1 cellular context compared by ENCODE assay signal in the genomic region with DNA sequence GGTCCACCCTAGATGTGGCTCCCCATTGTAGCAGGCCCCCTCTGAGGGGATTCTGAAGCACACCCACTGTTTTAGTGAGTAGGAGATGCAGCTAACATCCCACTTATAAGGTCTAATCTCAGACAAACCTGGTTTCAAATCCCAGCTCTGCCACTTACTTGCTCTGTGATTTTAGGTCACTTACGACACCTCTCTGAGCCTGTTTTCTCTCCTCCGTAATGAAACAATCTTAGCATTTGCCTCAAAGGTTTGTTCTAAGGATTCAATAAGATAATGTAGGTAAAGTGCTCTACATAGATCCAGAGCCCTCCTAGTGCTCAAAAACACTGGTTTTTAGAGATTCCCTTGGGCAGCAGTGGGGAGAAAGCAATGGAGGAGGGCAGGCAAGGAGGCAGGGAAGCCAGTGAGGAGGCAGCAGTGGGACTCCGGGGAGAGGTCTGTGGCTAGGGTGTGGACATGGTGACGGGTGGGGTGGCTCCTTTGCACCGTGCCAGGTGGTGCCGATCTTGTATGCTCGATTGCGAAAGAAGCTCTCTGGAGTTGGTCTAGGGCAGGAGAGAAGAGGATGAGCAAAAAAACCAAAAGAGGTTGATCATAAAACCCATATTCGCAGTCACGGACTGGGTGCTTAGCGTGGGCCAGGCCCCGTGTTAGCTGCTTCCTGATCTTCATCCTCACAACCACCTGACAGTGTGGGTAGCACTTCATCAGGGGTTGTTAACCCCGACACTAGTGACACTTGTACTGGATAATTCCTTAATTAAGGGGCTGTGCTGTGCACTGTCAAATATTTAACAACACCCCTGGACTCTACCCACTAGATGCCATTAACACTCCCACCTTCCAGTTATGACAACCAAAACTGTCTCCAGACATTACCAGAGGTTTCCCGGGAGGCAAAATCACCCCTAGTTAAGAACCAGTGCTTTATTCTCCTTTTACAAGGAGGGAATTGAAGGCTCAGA.
A peak's percentile ranks its signal among the peaks of the same experiment; 100 is the strongest.
TF ChIP-seq lines count a peak whose summit lies in the region.

No MANE protein-coding gene starts in this region.

TF ChIP-seq in HepG2, 621 proteins besides CTCF, POLR2A, EP300 and RAD21 (continued from another document and continues in another):
- TF ChIP-seq MLXIP (CRISPR knock-in tag; IDR thresholded peaks at IDR 0.05; ENCODE audit: borderline replicate concordance), result no peak
- no peak for TF ChIP-seq HNRNPLL (IDR thresholded peaks at IDR 0.05; ENCODE audit: low read depth, low read length, poor library complexity, severe bottlenecking)
- TF ChIP-seq ZNF841 (CRISPR knock-in tag; IDR thresholded peaks at IDR 0.05; ENCODE audit: borderline replicate concordance), result no peak
- TF ChIP-seq MEIS2 (CRISPR knock-in tag; IDR thresholded peaks at IDR 0.05), result peak; percentile 52; the same call in 1 of the 2 replicates
- no peak for TF ChIP-seq ZNF235 (CRISPR knock-in tag; IDR thresholded peaks at IDR 0.05; ENCODE audit: borderline replicate concordance)
- TF ChIP-seq ZNF207 (IDR thresholded peaks at IDR 0.05; ENCODE audit: borderline replicate concordance), result no peak
- no peak for TF ChIP-seq ZNF468 (CRISPR knock-in tag; IDR thresholded peaks at IDR 0.05)
- no peak for TF ChIP-seq ZNF598 (CRISPR knock-in tag; IDR thresholded peaks at IDR 0.05; ENCODE audit: borderline replicate concordance)
- no peak; the same call in 1 of the 2 replicates for TF ChIP-seq ZNF761 (CRISPR knock-in tag; conservative IDR thresholded peaks at IDR 0.05)
- no peak for TF ChIP-seq PAXIP1 (CRISPR knock-in tag; conservative IDR thresholded peaks at IDR 0.05)
- no peak for TF ChIP-seq ZNF136 (CRISPR knock-in tag; IDR thresholded peaks at IDR 0.05; ENCODE audit: low read depth)
- TF ChIP-seq ZNF263 (CRISPR knock-in tag; IDR thresholded peaks at IDR 0.05), result no peak
- TF ChIP-seq TAF15 (IDR thresholded peaks at IDR 0.05; ENCODE audit: low read depth, low read length, poor library complexity, severe bottlenecking), result no peak
- TF ChIP-seq GTF3A (CRISPR knock-in tag; conservative IDR thresholded peaks at IDR 0.05), result no peak
- no peak for TF ChIP-seq ZBTB20 (CRISPR knock-in tag; IDR thresholded peaks at IDR 0.05; ENCODE audit: borderline replicate concordance, low read depth)
- TF ChIP-seq, protein P1, sequence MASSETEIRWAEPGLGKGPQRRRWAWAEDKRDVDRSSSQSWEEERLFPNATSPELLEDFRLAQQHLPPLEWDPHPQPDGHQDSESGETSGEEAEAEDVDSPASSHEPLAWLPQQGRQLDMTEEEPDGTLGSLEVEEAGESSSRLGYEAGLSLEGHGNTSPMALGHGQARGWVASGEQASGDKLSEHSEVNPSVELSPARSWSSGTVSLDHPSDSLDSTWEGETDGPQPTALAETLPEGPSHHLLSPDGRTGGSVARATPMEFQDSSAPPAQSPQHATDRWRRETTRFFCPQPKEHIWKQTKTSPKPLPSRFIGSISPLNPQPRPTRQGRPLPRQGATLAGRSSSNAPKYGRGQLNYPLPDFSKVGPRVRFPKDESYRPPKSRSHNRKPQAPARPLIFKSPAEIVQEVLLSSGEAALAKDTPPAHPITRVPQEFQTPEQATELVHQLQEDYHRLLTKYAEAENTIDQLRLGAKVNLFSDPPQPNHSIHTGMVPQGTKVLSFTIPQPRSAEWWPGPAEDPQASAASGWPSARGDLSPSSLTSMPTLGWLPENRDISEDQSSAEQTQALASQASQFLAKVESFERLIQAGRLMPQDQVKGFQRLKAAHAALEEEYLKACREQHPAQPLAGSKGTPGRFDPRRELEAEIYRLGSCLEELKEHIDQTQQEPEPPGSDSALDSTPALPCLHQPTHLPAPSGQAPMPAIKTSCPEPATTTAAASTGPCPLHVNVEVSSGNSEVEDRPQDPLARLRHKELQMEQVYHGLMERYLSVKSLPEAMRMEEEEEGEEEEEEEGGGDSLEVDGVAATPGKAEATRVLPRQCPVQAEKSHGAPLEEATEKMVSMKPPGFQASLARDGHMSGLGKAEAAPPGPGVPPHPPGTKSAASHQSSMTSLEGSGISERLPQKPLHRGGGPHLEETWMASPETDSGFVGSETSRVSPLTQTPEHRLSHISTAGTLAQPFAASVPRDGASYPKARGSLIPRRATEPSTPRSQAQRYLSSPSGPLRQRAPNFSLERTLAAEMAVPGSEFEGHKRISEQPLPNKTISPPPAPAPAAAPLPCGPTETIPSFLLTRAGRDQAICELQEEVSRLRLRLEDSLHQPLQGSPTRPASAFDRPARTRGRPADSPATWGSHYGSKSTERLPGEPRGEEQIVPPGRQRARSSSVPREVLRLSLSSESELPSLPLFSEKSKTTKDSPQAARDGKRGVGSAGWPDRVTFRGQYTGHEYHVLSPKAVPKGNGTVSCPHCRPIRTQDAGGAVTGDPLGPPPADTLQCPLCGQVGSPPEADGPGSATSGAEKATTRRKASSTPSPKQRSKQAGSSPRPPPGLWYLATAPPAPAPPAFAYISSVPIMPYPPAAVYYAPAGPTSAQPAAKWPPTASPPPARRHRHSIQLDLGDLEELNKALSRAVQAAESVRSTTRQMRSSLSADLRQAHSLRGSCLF (CRISPR knock-in tag; IDR thresholded peaks at IDR 0.05; ENCODE audit: borderline replicate concordance), result no peak
- TF ChIP-seq THAP11 (CRISPR knock-in tag; IDR thresholded peaks at IDR 0.05), result no peak
- no peak for TF ChIP-seq JUND (CRISPR knock-in tag; IDR thresholded peaks at IDR 0.05)
- TF ChIP-seq KDM3A (CRISPR knock-in tag; IDR thresholded peaks at IDR 0.05; ENCODE audit: low read depth), result no peak; the same call in 1 of the 2 replicates
- no peak for TF ChIP-seq ZNF564 (CRISPR knock-in tag; IDR thresholded peaks at IDR 0.05)
- no peak for TF ChIP-seq FOXK1 (CRISPR knock-in tag; IDR thresholded peaks at IDR 0.05; ENCODE audit: borderline replicate concordance, low read depth)
- TF ChIP-seq POLR2AphosphoS5 (IDR thresholded peaks at IDR 0.05; ENCODE audit: low read depth, low read length), result no peak
- no peak for TF ChIP-seq ZBTB39 (CRISPR knock-in tag; IDR thresholded peaks at IDR 0.05)
- no peak; the same call in 1 of the 2 replicates for TF ChIP-seq ZNF737 (CRISPR knock-in tag; IDR thresholded peaks at IDR 0.05; ENCODE audit: borderline replicate concordance)
- no peak for TF ChIP-seq ZSCAN5A (CRISPR knock-in tag; IDR thresholded peaks at IDR 0.05; ENCODE audit: borderline replicate concordance)
- TF ChIP-seq MYC (CRISPR knock-in tag; IDR thresholded peaks at IDR 0.05; ENCODE audit: borderline replicate concordance), result no peak
- no peak for TF ChIP-seq PCBP1 (IDR thresholded peaks at IDR 0.05; ENCODE audit: borderline replicate concordance, low read depth, low read length)
- no peak for TF ChIP-seq REST (IDR thresholded peaks at IDR 0.05; ENCODE audit: borderline replicate concordance in 1 of 2, low read depth in 1 of 2, low read length in 2 of 2)
- TF ChIP-seq ARHGAP35 (CRISPR knock-in tag; IDR thresholded peaks at IDR 0.05; ENCODE audit: borderline replicate concordance), result no peak
- TF ChIP-seq PHF20 (CRISPR knock-in tag; IDR thresholded peaks at IDR 0.05), result peak; percentile 46; the same call in 1 of the 2 replicates
- TF ChIP-seq, protein P2, sequence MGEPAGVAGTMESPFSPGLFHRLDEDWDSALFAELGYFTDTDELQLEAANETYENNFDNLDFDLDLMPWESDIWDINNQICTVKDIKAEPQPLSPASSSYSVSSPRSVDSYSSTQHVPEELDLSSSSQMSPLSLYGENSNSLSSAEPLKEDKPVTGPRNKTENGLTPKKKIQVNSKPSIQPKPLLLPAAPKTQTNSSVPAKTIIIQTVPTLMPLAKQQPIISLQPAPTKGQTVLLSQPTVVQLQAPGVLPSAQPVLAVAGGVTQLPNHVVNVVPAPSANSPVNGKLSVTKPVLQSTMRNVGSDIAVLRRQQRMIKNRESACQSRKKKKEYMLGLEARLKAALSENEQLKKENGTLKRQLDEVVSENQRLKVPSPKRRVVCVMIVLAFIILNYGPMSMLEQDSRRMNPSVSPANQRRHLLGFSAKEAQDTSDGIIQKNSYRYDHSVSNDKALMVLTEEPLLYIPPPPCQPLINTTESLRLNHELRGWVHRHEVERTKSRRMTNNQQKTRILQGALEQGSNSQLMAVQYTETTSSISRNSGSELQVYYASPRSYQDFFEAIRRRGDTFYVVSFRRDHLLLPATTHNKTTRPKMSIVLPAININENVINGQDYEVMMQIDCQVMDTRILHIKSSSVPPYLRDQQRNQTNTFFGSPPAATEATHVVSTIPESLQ (CRISPR knock-in tag; conservative IDR thresholded peaks at IDR 0.05), result no peak
- TF ChIP-seq ATF7-NPFF (CRISPR knock-in tag; IDR thresholded peaks at IDR 0.05; ENCODE audit: low read depth), result no peak
